8 cellular contexts compared by ENCODE assay signal in the genomic region with DNA sequence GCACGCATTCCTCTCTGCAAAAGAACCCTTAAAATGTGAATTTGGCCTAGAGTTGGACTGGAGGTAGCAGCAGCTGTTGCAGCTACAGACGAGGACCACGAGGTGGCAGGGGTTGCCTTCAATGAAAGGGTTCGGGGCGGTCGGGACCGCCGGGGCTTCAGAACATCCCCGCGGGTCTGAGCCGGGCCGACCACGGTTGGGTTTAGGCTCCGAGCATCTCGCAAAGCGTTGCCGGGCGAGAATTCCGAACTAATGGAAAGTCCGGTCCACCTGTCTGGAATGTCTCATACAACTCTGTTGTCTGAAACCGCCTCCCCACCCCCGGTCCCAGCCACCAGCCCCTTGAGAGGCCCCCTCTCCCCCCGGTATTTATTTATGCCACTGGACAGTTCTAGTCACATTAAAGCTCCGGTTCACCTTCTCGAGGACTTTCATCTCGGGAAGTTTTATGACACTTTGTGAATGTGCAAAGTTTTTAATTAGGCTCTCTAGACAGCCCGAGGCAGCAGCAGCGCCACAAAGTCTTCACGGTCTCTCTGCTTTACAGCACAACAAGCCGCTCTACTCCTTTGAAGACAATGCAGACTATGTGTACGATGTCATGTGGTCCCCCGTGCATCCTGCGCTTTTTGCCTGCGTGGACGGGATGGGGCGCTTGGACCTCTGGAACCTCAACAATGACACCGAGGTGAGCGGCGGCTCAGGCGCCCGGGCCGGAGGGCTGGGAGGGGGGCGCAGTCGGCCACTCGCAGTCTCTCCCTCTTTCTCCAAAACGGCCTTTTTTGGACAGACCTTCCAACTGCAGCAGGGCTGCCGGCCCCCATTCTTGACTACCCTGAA.
DNase-seq lines count a peak whose midpoint lies in the region; ATAC-seq and TF ChIP-seq lines count a peak whose summit lies in the region.

No MANE protein-coding gene starts in this region.

- peak; percentile 97 for TF ChIP-seq CTCF in AG04450 (IDR thresholded peaks at IDR 0.05; ENCODE audit: low read depth, low read length)

- POLR2A ChIA-PET in AG04450 (lab: Yijun Ruan, JAX), result no interaction called here

- peak; percentile 90 for ATAC-seq in GM18867 (IDR thresholded peaks at IDR 0.05; ENCODE audit: unreplicated experiment)
- ATAC-seq in HG03139 (IDR thresholded peaks at IDR 0.05; ENCODE audit: unreplicated experiment), result peak; percentile 89
- ATAC-seq in left lobe of liver, result peak; percentile 98

- CTCF ChIA-PET in AG04450 (lab: Charles Lee), result interaction anchor here (0.6 to 2.0 kb wide), 33 partner anchors 9 to 1042 kb away, joined by 3 to 21 read pairs (median 4); a partner anchor contains a TSS

- H3K27me3 ChIP-seq in AG04450 (ENCODE audit: control insufficient read depth, insufficient read depth, low read length), result peaks cover 2% of the 10 kb centered on the region

- DNase-seq in AG04450 (ENCODE audit: low read depth, low spot score) (peak; percentile 27), NCI-H2227 treated with DMSO at 0.1 percent for 48 hours (lab: John Stamatoyannopoulos, UW) (peak; percentile 79), dedifferentiated amniotic fluid mesenchymal stem cell (ENCODE audit: extremely low spot score) (peak; percentile 73), left lobe of liver (ENCODE audit: low spot score) (peak; percentile 64)
- DNase-seq in activated CD4-positive, alpha-beta T cell treated with anti-CD3 and anti-CD28 coated beads for 4 hours, result peak; percentile 37 to 44
- DNase-seq in stimulated activated CD4-positive, alpha-beta T cell treated with anti-CD3 and anti-CD28 coated beads, Interleukin-2, amount 100 ng/mL, for 24 hours, result peak; percentile 56 to 61

- peak overlapping the region; percentile 64 for H3K4me3 ChIP-seq in AG04450 (ENCODE audit: low read depth, low read length)

- no peaks in the 10 kb centered on the region for H3K9me3 ChIP-seq in AG04450 (ENCODE audit: control insufficient read depth, insufficient read depth, low read length)

- no peak overlapping the region for H3K27ac ChIP-seq in AG04450 (ENCODE audit: low read depth, low read length)

Comparison
In these comparisons a context has a peak if more than half of its experiments do, and no peak if none do; other contexts are left out.
1. DNase-seq: peak in every context shown above with its lines; median percentile 79 in NCI-H2227 treated with DMSO at 0.1 percent for 48 hours; 73 in dedifferentiated amniotic fluid mesenchymal stem cell; 64 in left lobe of liver; 58 in stimulated activated CD4-positive, alpha-beta T cell treated with anti-CD3 and anti-CD28 coated beads, Interleukin-2, amount 100 ng/mL, for 24 hours; 40 in activated CD4-positive, alpha-beta T cell treated with anti-CD3 and anti-CD28 coated beads for 4 hours; 27 in AG04450.